Comparison of ENCODE assay signal across 15 cellular contexts in genomic region chr14:85566603-85567002, GRCh38. TPM values are rescaled to one million over a fixed set of nuclear protein-coding genes. Genes with fewer than 3 reads are reported as not detected.
DNase-seq lines count a peak whose midpoint lies in the region; ATAC-seq and TF ChIP-seq lines count a peak whose summit lies in the region.
"Had no signal": no experiment of that assay in that cellular context is flagged by ENCODE, and none has a peak within 500 bp of the region (broad histone marks: within the 10 kb centered on the region; RNA-seq: fewer than 3 reads in every experiment).

No MANE protein-coding gene starts in this region.

- no peak overlapping the region for H2AFZ ChIP-seq in neural progenitor cell (replicated peaks)

- TF ChIP-seq CTCF in neural progenitor cell (IDR thresholded peaks at IDR 0.05) = no peak

- no peak overlapping the region for H3K4me2 ChIP-seq in neural progenitor cell

- no peaks in the 10 kb centered on the region for H3K9me3 Mint-ChIP-seq in neural progenitor cell
- H3K9me3 Mint-ChIP-seq: CD8-positive, alpha-beta T cell had no signal

- H3K27ac ChIP-seq in SJSA1 = peak overlapping the region; percentile 76
- no peak overlapping the region for H3K27ac ChIP-seq in neural progenitor cell
- H3K27ac ChIP-seq: neutrophil had no signal

- H3K36me3 Mint-ChIP-seq in neural progenitor cell = peaks cover 19% of the 10 kb centered on the region
- H3K36me3 Mint-ChIP-seq: CD8-positive, alpha-beta T cell had no signal

- H3K27me3 Mint-ChIP-seq in neural progenitor cell (ENCODE audit: insufficient read depth, low read depth) = no peaks in the 10 kb centered on the region

- ATAC-seq in GM18505 (IDR thresholded peaks at IDR 0.05; ENCODE audit: unreplicated experiment) = no peak
- ATAC-seq: CD8-positive, alpha-beta T cell had no signal

- peak; percentile 54 for DNase-seq in GM03348 (ENCODE audit: low spot score)
- peak in 1 of 2 experiments; percentile 68 for DNase-seq in SJSA1 (ENCODE audit: low read depth in 1 of 2, low spot score in 2 of 2)
- peak; percentile 82 for DNase-seq in fibroblast of gingiva (ENCODE audit: low read depth)
- DNase-seq in renal cortical epithelial cell (ENCODE audit: low read depth) = peak; percentile 49
- no peak for DNase-seq in NOMO-1 treated with dmso at 0.1 percent for 144 hours (lab: John Stamatoyannopoulos, UW; ENCODE audit: unreplicated experiment)
- DNase-seq in activated gamma-delta T cell treated with Interleukin-2 at 50 U/mL for 16 hours = no peak
- no peak for DNase-seq in neural progenitor cell (ENCODE audit: low spot score)
- DNase-seq: activated CD4-positive, alpha-beta T cell treated with anti-CD3 and anti-CD28 coated beads for 1 hour; activated effector memory CD4-positive, alpha-beta T cell treated with Interleukin-2 at 50 U/mL for 16 hours; CD8-positive, alpha-beta T cell; cerebellar nuclear complex; NCI-H1105 had no signal

- H3K79me2 ChIP-seq in neural progenitor cell (ENCODE audit: low read depth) = no peaks in the 10 kb centered on the region

- no peak for TF ChIP-seq POLR2A in GM18505 (IDR thresholded peaks at IDR 0.05; ENCODE audit: borderline replicate concordance, extremely low read depth, insufficient read depth, insufficient read length)

- no peak overlapping the region for H3K9ac ChIP-seq in neural progenitor cell

- H3K9me3 ChIP-seq in SJSA1 (replicated peaks) (no peaks in the 10 kb centered on the region), neural progenitor cell (ENCODE audit: low read depth) (no peaks in the 10 kb centered on the region)
- H3K9me3 ChIP-seq: neutrophil had no signal

- H3K4me1 Mint-ChIP-seq in neural progenitor cell = peaks cover 4% of the 10 kb centered on the region

- H3K27ac Mint-ChIP-seq in neural progenitor cell = no peak overlapping the region
- H3K27ac Mint-ChIP-seq: CD8-positive, alpha-beta T cell had no signal

- H3K4me3 Mint-ChIP-seq in neural progenitor cell = no peak overlapping the region
- H3K4me3 Mint-ChIP-seq: CD8-positive, alpha-beta T cell had no signal

- H3K27me3 ChIP-seq in SJSA1 (replicated peaks) (no peaks in the 10 kb centered on the region), neural progenitor cell (no peaks in the 10 kb centered on the region)
- H3K27me3 ChIP-seq: neutrophil had no signal

- no peak overlapping the region for H3K4me3 ChIP-seq in SJSA1
- no peak overlapping the region for H3K4me3 ChIP-seq in neural progenitor cell

- peaks cover 12% of the 10 kb centered on the region for H3F3A ChIP-seq in neural progenitor cell (ENCODE audit: low read depth)

- H3K36me3 ChIP-seq in SJSA1 (peaks cover 24% of the 10 kb centered on the region), neural progenitor cell (no peaks in the 10 kb centered on the region)
- H3K36me3 ChIP-seq: neutrophil had no signal

- no peaks in the 10 kb centered on the region for H4K20me1 ChIP-seq in neural progenitor cell (ENCODE audit: low read depth)

- H3K4me1 ChIP-seq in SJSA1 (replicated peaks) (peaks cover 39% of the 10 kb centered on the region), neural progenitor cell (peaks cover 16% of the 10 kb centered on the region)

RNA-seq across cellular contexts. Expression of gene FLRT2, which starts 36.7 kb away (rescaled TPM):
- total RNA-seq in SJSA1 (2014; rRNA removed; shearing (Covaris generic)) = 15.8 and 17.0 TPM in 2 replicates
- total RNA-seq in renal cortical epithelial cell = 0.55 and 1.9 TPM in 2 replicates
- total RNA-seq in neural progenitor cell (ENCODE audit: low replicate concordance) = 8.5 and 8.7 TPM in 2 replicates
- total RNA-seq: CD8-positive, alpha-beta T cell; HT-29 had no signal

Comparison
In these comparisons a context has a peak if more than half of its experiments do, and no peak if none do; other contexts are left out.
1. DNase-seq: peak in GM03348 (single experiment), fibroblast of gingiva (single experiment) and renal cortical epithelial cell (single experiment); none in NOMO-1 treated with dmso at 0.1 percent for 144 hours (single experiment), activated gamma-delta T cell treated with Interleukin-2 at 50 U/mL for 16 hours (single experiment) and neural progenitor cell (single experiment).